17 cellular contexts compared by ENCODE assay signal in the genomic region with DNA sequence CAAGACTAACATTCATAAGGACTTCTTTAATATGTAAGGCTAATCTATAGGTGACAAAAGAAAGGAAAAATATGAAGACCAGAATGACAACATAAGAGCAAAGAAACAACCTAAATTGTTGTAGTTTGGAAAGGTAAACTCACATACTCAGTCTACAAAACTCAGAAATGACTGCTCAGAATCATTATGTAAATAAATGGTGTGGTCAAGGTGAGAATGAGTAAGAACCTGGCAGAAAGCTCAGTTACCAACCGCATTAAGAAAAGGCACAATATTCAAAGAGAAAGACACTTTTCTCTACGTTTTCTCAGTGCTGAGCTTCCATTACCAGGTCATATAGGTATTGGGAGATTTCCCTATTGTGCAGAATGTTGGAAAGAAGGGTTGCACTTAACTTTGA. TPM values are rescaled to one million over a fixed set of nuclear protein-coding genes. Genes with fewer than 3 reads are reported as not detected.
A peak's percentile ranks its signal among the peaks of the same experiment; 100 is the strongest.
DNase-seq lines count a peak whose midpoint lies in the region; ATAC-seq and TF ChIP-seq lines count a peak whose summit lies in the region.
"Had no signal": no experiment of that assay in that cellular context is flagged by ENCODE, and none has a peak within 500 bp of the region (broad histone marks: within the 10 kb centered on the region; RNA-seq: fewer than 3 reads in every experiment).

No MANE protein-coding gene starts in this region.

- peak; percentile 60 to 74 for ATAC-seq in activated CD4-positive, CD25-positive, alpha-beta regulatory T cell treated with anti-CD3 and anti-CD28 coated beads, Interleukin-2, amount 50 U/mL, for 24 hours
- ATAC-seq in GM21723 (IDR thresholded peaks at IDR 0.05; ENCODE audit: unreplicated experiment) (peak; percentile 69), HG03196 (IDR thresholded peaks at IDR 0.05; ENCODE audit: unreplicated experiment) (peak; percentile 55), left lung (peak; percentile 53), sciatic nerve (no peak)
- ATAC-seq: left lobe of liver had no signal

- H3K4me1 ChIP-seq in left lung = peaks cover 2 to 16% of the 10 kb centered on the region in 2 donors

- intact Hi-C loops in left lung (cut with DNase I) = no loop called here
- intact Hi-C loops in sciatic nerve (cut with DNase I) = no loop called here
- intact Hi-C loops in Calu3 (cut with micrococcal nuclease; ENCODE audit: unreplicated experiment) = loop anchor here (2.0 kb wide), 1 partner anchor 37 kb away; no protein-coding TSS in a partner anchor

- H3K27ac Mint-ChIP-seq in Calu3 (ENCODE audit: unreplicated experiment) = no peak overlapping the region
- H3K27ac Mint-ChIP-seq: T-helper 1 cell treated with Interleukin-12 subunit alpha and Interleukin-12 subunit beta and Interleukin-4 antibody, amounts not matched to agents 30 μg/mL and 1 μg/mL, for 36 hours had no signal

- DNase-seq in activated CD4-positive, CD25-positive, alpha-beta regulatory T cell (lab: John Stamatoyannopoulos, UW) = no peak
- DNase-seq in left lung = no peak
- DNase-seq in sciatic nerve (ENCODE audit: low spot score) = no peak
- DNase-seq in Calu3 = no peak
- DNase-seq in NCI-H2081 treated with DMSO at 0.1 percent for 48 hours (lab: John Stamatoyannopoulos, UW) = no peak
- DNase-seq: cerebellar nuclear complex; Karpas-422; NCI-H526 treated with DMSO at 0.1 percent for 48 hours; ovary; stimulated activated CD4-positive, alpha-beta T cell treated with anti-CD3 and anti-CD28 coated beads, Interleukin-4, amount 100 ng/mL, for 24 hours had no signal

- no peaks in the 10 kb centered on the region for H3K27me3 ChIP-seq in left lung
- H3K27me3 ChIP-seq: ovary had no signal

- TF ChIP-seq CTCF in left lung (IDR thresholded peaks at IDR 0.05) (no peak), Calu3 (IDR thresholded peaks at IDR 0.05; ENCODE audit: unreplicated experiment) (no peak)

- CTCF ChIA-PET in Calu3 (lab: Charles Lee) = interaction anchor here (1.1 to 1.3 kb wide), 2 partner anchors 9 to 14 kb away, joined by 3 read pairs; no protein-coding TSS in a partner anchor

- H3K27ac ChIP-seq in left lung = no peak overlapping the region
- H3K27ac ChIP-seq: 22Rv1, ovary, thoracic aorta had no signal

- no peak overlapping the region for H3K4me3 ChIP-seq in left lung
- H3K4me3 ChIP-seq: ovary, thoracic aorta had no signal

- H3K36me3 ChIP-seq in left lung = no peaks in the 10 kb centered on the region
- H3K36me3 ChIP-seq: ovary, thoracic aorta had no signal

- BruUV-seq in Calu3 (replicated peaks; lab: Mats Ljungman, UMichigan) = no TSS peak

- H3K36me3 Mint-ChIP-seq in Calu3 (ENCODE audit: insufficient read depth, unreplicated experiment) = peaks cover 16% of the 10 kb centered on the region

- H3K4me1 Mint-ChIP-seq in Calu3 (ENCODE audit: low read depth, unreplicated experiment) = peaks cover 42% of the 10 kb centered on the region

- no peak overlapping the region for H3K4me3 Mint-ChIP-seq in Calu3 (ENCODE audit: low read depth, unreplicated experiment)
- H3K4me3 Mint-ChIP-seq: T-helper 1 cell treated with Interleukin-12 subunit alpha and Interleukin-12 subunit beta and Interleukin-4 antibody, amounts not matched to agents 30 μg/mL and 1 μg/mL, for 36 hours had no signal

- no peaks in the 10 kb centered on the region for H3K27me3 Mint-ChIP-seq in Calu3 (ENCODE audit: unreplicated experiment)

- H3K9me3 Mint-ChIP-seq in Calu3 (ENCODE audit: low read depth, unreplicated experiment) = no peaks in the 10 kb centered on the region
- H3K9me3 Mint-ChIP-seq: T-helper 1 cell treated with Interleukin-12 subunit alpha and Interleukin-12 subunit beta and Interleukin-4 antibody, amounts not matched to agents 30 μg/mL and 1 μg/mL, for 36 hours had no signal

- no peaks in the 10 kb centered on the region for H3K9me3 ChIP-seq in left lung
- H3K9me3 ChIP-seq: ovary, thoracic aorta had no signal

RNA-seq across cellular contexts. Expression of a gene that starts 15.8 kb away (rescaled TPM):
- 10 to 100 TPM; 45.0 to 51.3 TPM for total RNA-seq in left lung
- total RNA-seq in sciatic nerve = 71.1 TPM
- total RNA-seq in Calu3 (2022) = 46.1 and 53.9 TPM in 2 replicates

RNA-seq across cellular contexts. Expression of a gene that starts 29.3 kb away (rescaled TPM):
- total RNA-seq in left lung (100 to 1,000 TPM; 170 to 204 TPM), sciatic nerve (80.8 TPM), Calu3 (2022) (209 and 225 TPM in 2 replicates)
